ENCODE assay signal across 23 cellular contexts in genomic region chr6:29611426-29611825, GRCh38. TPM values are rescaled to one million over a fixed set of nuclear protein-coding genes. Genes with fewer than 3 reads are reported as not detected.
A peak's percentile ranks its signal among the peaks of the same experiment; 100 is the strongest.
DNase-seq lines count a peak whose midpoint lies in the region; TF ChIP-seq lines count a peak whose summit lies in the region.
"Had no signal": no experiment of that assay in that cellular context is flagged by ENCODE, and none has a peak within 500 bp of the region (broad histone marks: within the 10 kb centered on the region; RNA-seq: fewer than 3 reads in every experiment).

No MANE protein-coding gene starts in this region.

- H3K36me3 ChIP-seq in mesodermal cell (ENCODE audit: control insufficient read depth, insufficient read depth, low read length) (peaks cover 96% of the 10 kb centered on the region), neuronal stem cell (replicated peaks in 1 of 2; ENCODE audit: control insufficient read depth in 2 of 2, insufficient read depth in 2 of 2, low read length in 2 of 2) (peaks cover 50 to 97% of the 10 kb centered on the region in 2 donors), BE2C (peaks cover 6% of the 10 kb centered on the region)

- H2BK5ac ChIP-seq in neuronal stem cell (ENCODE audit: low read length) = no peak overlapping the region

- in situ Hi-C loops in G401 (cut with HindIII; ENCODE audit: low sequenced_read_pairs) = no loop called here

- H3K9me3 ChIP-seq in mesodermal cell (ENCODE audit: control insufficient read depth, low read length) (no peaks in the 10 kb centered on the region), neuronal stem cell (replicated peaks in 1 of 2; ENCODE audit: control insufficient read depth in 2 of 2, insufficient read depth in 1 of 2, low read depth in 1 of 2, low read length in 2 of 2) (no peaks in the 10 kb centered on the region), BE2C (no peaks in the 10 kb centered on the region)
- H3K9me3 ChIP-seq: A549, BLaER1, Caco-2, HAP-1 had no signal

- H3K27me3 ChIP-seq in neuronal stem cell (ENCODE audit: control insufficient read depth in 3 of 3, insufficient read depth in 3 of 3, low read depth in 1 of 3, low read length in 3 of 3) = no peaks in the 10 kb centered on the region
- H3K27me3 ChIP-seq in BE2C = no peaks in the 10 kb centered on the region
- H3K27me3 ChIP-seq: BLaER1 had no signal

- peak; percentile 13 for DNase-seq in G401 (ENCODE audit: low spot score)
- no peak for DNase-seq in endothelial cell (ENCODE audit: low spot score)
- no peak for DNase-seq in neuronal stem cell (ENCODE audit: low spot score)
- no peak for DNase-seq in stimulated activated CD4-positive, alpha-beta T cell treated with anti-CD3 and anti-CD28 coated beads, Interleukin-2, amount 100 ng/mL, for 48 hours
- no peak for DNase-seq in activated CD4-positive, alpha-beta memory T cell treated with anti-CD3 and anti-CD28 coated beads, Interleukin-2, amount 10 ng/mL, durations not matched to agents 7 days and 5 days
- no peak for DNase-seq in HPDE6-E6E7 (ENCODE audit: extremely low spot score)
- no peak for DNase-seq in BE2C
- DNase-seq: 8988T; ACHN; AML-193; Caco-2; CD4-positive, CD25-positive, alpha-beta regulatory T cell; CD8-positive, alpha-beta T cell; DMS153; DND-41; GDM1; GOT3 had no signal

- 100% methylated on average over 1 of the region's 4 CpGs; no CpG with 5 or more reads in 1 of the 2 experiments for WGBS in mesodermal cell (ENCODE audit: insufficient coverage in 2 of 2), 2 experiments
- no CpG with 5 or more reads among the region's 4 CpGs for WGBS in neuronal stem cell (ENCODE audit: extremely low coverage in 2 of 2, insufficient read length in 2 of 2, insufficient replicate concordance in 1 of 2), 2 donors

- H3K4me3 ChIP-seq in mesodermal cell (ENCODE audit: extremely low read depth, insufficient read depth, low read length, poor library complexity, severe bottlenecking) = no peak overlapping the region
- H3K4me3 ChIP-seq in neuronal stem cell (ENCODE audit: low read length in 2 of 2) = no peak overlapping the region
- no peak overlapping the region for H3K4me3 ChIP-seq in BE2C (ENCODE audit: low read depth, low read length)
- H3K4me3 ChIP-seq: A549, BLaER1, GM12878, HAP-1 had no signal

- no peak overlapping the region for H3K4me2 ChIP-seq in neuronal stem cell (ENCODE audit: insufficient read depth, low read length, poor library complexity, severe bottlenecking)
- H3K4me2 ChIP-seq: A549, BLaER1 had no signal

- peaks cover 2% of the 10 kb centered on the region for H3K27me3 Mint-ChIP-seq in endothelial cell (ENCODE audit: unreplicated experiment)
- H3K27me3 Mint-ChIP-seq in activated CD4-positive, alpha-beta memory T cell treated with anti-CD3 and anti-CD28 coated beads, Interleukin-2, amount 10 ng/mL, durations not matched to agents 7 days and 5 days = no peaks in the 10 kb centered on the region
- H3K27me3 Mint-ChIP-seq: CD4-positive, CD25-positive, alpha-beta regulatory T cell had no signal

- no peak overlapping the region for H3K23ac ChIP-seq in neuronal stem cell (ENCODE audit: low read depth, low read length, poor library complexity)

- H3K9me3 Mint-ChIP-seq in endothelial cell (ENCODE audit: unreplicated experiment) = no peaks in the 10 kb centered on the region
- H3K9me3 Mint-ChIP-seq in activated CD4-positive, alpha-beta memory T cell treated with anti-CD3 and anti-CD28 coated beads, Interleukin-2, amount 10 ng/mL, durations not matched to agents 7 days and 5 days = no peaks in the 10 kb centered on the region
- H3K9me3 Mint-ChIP-seq: CD4-positive, CD25-positive, alpha-beta regulatory T cell; CD8-positive, alpha-beta T cell had no signal

- POLR2A ChIA-PET in activated CD4-positive, alpha-beta memory T cell treated with anti-CD3 and anti-CD28 coated beads, Interleukin-2, amount 10 ng/mL, durations not matched to agents 7 days and 5 days (lab: Charles Lee) = interaction anchor here (0.6 to 1.1 kb wide), 2 partner anchors 18 to 145 kb away, joined by 3 read pairs; no protein-coding TSS in a partner anchor

- H2AK5ac ChIP-seq in neuronal stem cell (ENCODE audit: low read depth, low read length) = no peak overlapping the region

- H3K36me3 Mint-ChIP-seq in endothelial cell (ENCODE audit: low read depth, unreplicated experiment) = peaks cover 57% of the 10 kb centered on the region
- peaks cover 20% of the 10 kb centered on the region for H3K36me3 Mint-ChIP-seq in activated CD4-positive, alpha-beta memory T cell treated with anti-CD3 and anti-CD28 coated beads, Interleukin-2, amount 10 ng/mL, durations not matched to agents 7 days and 5 days (ENCODE audit: low read depth)

- no peak overlapping the region for H3K9ac ChIP-seq in neuronal stem cell (ENCODE audit: low read depth, low read length, poor library complexity)
- H3K9ac ChIP-seq: BLaER1 had no signal

- no peak overlapping the region for H4K8ac ChIP-seq in neuronal stem cell (ENCODE audit: low read depth, low read length)

- H3K27ac ChIP-seq in mesodermal cell (ENCODE audit: low read depth, low read length, severe bottlenecking) (peak overlapping the region; percentile 29), neuronal stem cell (replicated peaks; ENCODE audit: low read length) (peak overlapping the region; percentile 16)
- H3K27ac ChIP-seq: A549, BLaER1, C4-2B had no signal

- H2BK15ac ChIP-seq in neuronal stem cell (ENCODE audit: low read length) = no peak overlapping the region

- no peak overlapping the region for H4K91ac ChIP-seq in neuronal stem cell (ENCODE audit: low read depth, low read length, poor library complexity)

- H3K79me1 ChIP-seq in neuronal stem cell (ENCODE audit: low read depth, low read length) = no peaks in the 10 kb centered on the region

- peaks cover 54% of the 10 kb centered on the region for H3K4me1 Mint-ChIP-seq in endothelial cell (ENCODE audit: unreplicated experiment)
- H3K4me1 Mint-ChIP-seq in activated CD4-positive, alpha-beta memory T cell treated with anti-CD3 and anti-CD28 coated beads, Interleukin-2, amount 10 ng/mL, durations not matched to agents 7 days and 5 days = no peaks in the 10 kb centered on the region
- H3K4me1 Mint-ChIP-seq: CD4-positive, CD25-positive, alpha-beta regulatory T cell had no signal

- peak overlapping the region; percentile 64 for H3K4me3 Mint-ChIP-seq in endothelial cell (ENCODE audit: unreplicated experiment)
- H3K4me3 Mint-ChIP-seq in activated CD4-positive, alpha-beta memory T cell treated with anti-CD3 and anti-CD28 coated beads, Interleukin-2, amount 10 ng/mL, durations not matched to agents 7 days and 5 days = no peak overlapping the region
- H3K4me3 Mint-ChIP-seq: CD4-positive, CD25-positive, alpha-beta regulatory T cell; CD8-positive, alpha-beta T cell had no signal

- H3K4ac ChIP-seq in neuronal stem cell (ENCODE audit: low read length) = no peak overlapping the region

- H3K4me1 ChIP-seq in mesodermal cell (ENCODE audit: control insufficient read depth, insufficient read depth, low read length, poor library complexity, severe bottlenecking) (no peaks in the 10 kb centered on the region), neuronal stem cell (ENCODE audit: control insufficient read depth in 2 of 2, insufficient read depth in 1 of 2, low read depth in 1 of 2, low read length in 2 of 2) (peaks cover 0 to 2% of the 10 kb centered on the region in 2 donors), BE2C (no peaks in the 10 kb centered on the region; the same call in 1 of the 2 replicates)
- H3K4me1 ChIP-seq: A549, BLaER1, Caco-2, HAP-1 had no signal

- peak overlapping the region; percentile 79 for H3K27ac Mint-ChIP-seq in endothelial cell (ENCODE audit: unreplicated experiment)
- no peak overlapping the region for H3K27ac Mint-ChIP-seq in activated CD4-positive, alpha-beta memory T cell treated with anti-CD3 and anti-CD28 coated beads, Interleukin-2, amount 10 ng/mL, durations not matched to agents 7 days and 5 days

- H2AFZ ChIP-seq in neuronal stem cell (ENCODE audit: low read length) = no peak overlapping the region

- CTCF ChIA-PET in activated CD4-positive, alpha-beta memory T cell treated with anti-CD3 and anti-CD28 coated beads, Interleukin-2, amount 10 ng/mL, durations not matched to agents 7 days and 5 days (lab: Charles Lee) = interaction anchor here (0.7 to 1.7 kb wide), 2 partner anchors 39 to 570 kb away, joined by 3 to 5 read pairs; no protein-coding TSS in a partner anchor

- no peak overlapping the region for H3K18ac ChIP-seq in neuronal stem cell (ENCODE audit: low read length)

- H2BK12ac ChIP-seq in neuronal stem cell (ENCODE audit: low read length) = no peak overlapping the region

- no peak overlapping the region for H2BK120ac ChIP-seq in neuronal stem cell (ENCODE audit: low read depth, low read length)

- H3K14ac ChIP-seq in neuronal stem cell (ENCODE audit: low read length) = no peak overlapping the region

- TF ChIP-seq CTCF in endothelial cell (IDR thresholded peaks at IDR 0.05; ENCODE audit: unreplicated experiment) (no peak), BE2C (IDR thresholded peaks at IDR 0.05; ENCODE audit: low read depth, low read length) (no peak)

RNA-seq across cellular contexts. Expression of gene GABBR1, which starts 21.6 kb away (rescaled TPM):
- 2.2 and 3.6 TPM in 2 replicates for total RNA-seq in G401 (2014; rRNA removed; shearing (Covaris generic))
- total RNA-seq in endothelial cell (ENCODE audit: unreplicated experiment) = 164 TPM
- 55.8 TPM for polyA plus RNA-seq in mesodermal cell (2013, experiment 1 of 2)
- 48.3 TPM for polyA plus RNA-seq in mesodermal cell (2013, experiment 2 of 2)
- 36.7 TPM for polyA plus RNA-seq in neuronal stem cell (2013, experiment 1 of 2)
- 37.1 TPM for polyA plus RNA-seq in neuronal stem cell (2013, experiment 2 of 2)
- total RNA-seq in activated CD4-positive, alpha-beta memory T cell treated with anti-CD3 and anti-CD28 coated beads, Interleukin-2, amount 10 ng/mL, durations not matched to agents 7 days and 5 days = 10 to 100 TPM; 32.8 to 35.0 TPM
- polyA plus RNA-seq in BE2C (2012; ENCODE audit: insufficient read depth, insufficient read length, low read depth) = 13.5 TPM

RNA-seq across cellular contexts. Expression of gene OR2H2, which starts 26.5 kb away (rescaled TPM):
- not detected in 2 replicates for total RNA-seq in G401 (2014; rRNA removed; shearing (Covaris generic))
- not detected for total RNA-seq in endothelial cell (ENCODE audit: unreplicated experiment)
- polyA plus RNA-seq in mesodermal cell (2013, experiment 1 of 2) = not detected
- not detected for polyA plus RNA-seq in mesodermal cell (2013, experiment 2 of 2)
- polyA plus RNA-seq in neuronal stem cell (2013, experiment 1 of 2) = not detected
- polyA plus RNA-seq in neuronal stem cell (2013, experiment 2 of 2) = not detected
- not detected for total RNA-seq in activated CD4-positive, alpha-beta memory T cell treated with anti-CD3 and anti-CD28 coated beads, Interleukin-2, amount 10 ng/mL, durations not matched to agents 7 days and 5 days
- not detected for polyA plus RNA-seq in BE2C (2012; ENCODE audit: insufficient read depth, insufficient read length, low read depth)
- total RNA-seq: Caco-2; CD4-positive, CD25-positive, alpha-beta regulatory T cell; CD8-positive, alpha-beta T cell; GM12878 had no signal
- polyA plus RNA-seq: A549; CD4-positive, CD25-positive, alpha-beta regulatory T cell; GM12878 had no signal

RNA-seq across cellular contexts. Expression of gene MOG, which starts 45.5 kb away (rescaled TPM):
- not detected in 2 replicates for total RNA-seq in G401 (2014; rRNA removed; shearing (Covaris generic))
- total RNA-seq in endothelial cell (ENCODE audit: unreplicated experiment) = not detected
- polyA plus RNA-seq in mesodermal cell (2013, experiment 1 of 2) = not detected
- not detected for polyA plus RNA-seq in mesodermal cell (2013, experiment 2 of 2)
- polyA plus RNA-seq in neuronal stem cell (2013, experiment 1 of 2) = 0.32 TPM
- 0.10 TPM for polyA plus RNA-seq in neuronal stem cell (2013, experiment 2 of 2)
- not detected for total RNA-seq in activated CD4-positive, alpha-beta memory T cell treated with anti-CD3 and anti-CD28 coated beads, Interleukin-2, amount 10 ng/mL, durations not matched to agents 7 days and 5 days
- not detected for polyA plus RNA-seq in BE2C (2012; ENCODE audit: insufficient read depth, insufficient read length, low read depth)
- total RNA-seq: Caco-2; CD4-positive, CD25-positive, alpha-beta regulatory T cell; CD8-positive, alpha-beta T cell; GM12878 had no signal
- polyA plus RNA-seq: A549; CD4-positive, CD25-positive, alpha-beta regulatory T cell; GM12878 had no signal

RNA-seq across cellular contexts. Expression of gene UBD, which starts 51.9 kb away (rescaled TPM):
- 0.17 TPM in 1 of 2 replicates, not detected in the other for total RNA-seq in G401 (2014; rRNA removed; shearing (Covaris generic))
- not detected for total RNA-seq in endothelial cell (ENCODE audit: unreplicated experiment)
- polyA plus RNA-seq in mesodermal cell (2013, experiment 1 of 2) = 0.44 TPM
- polyA plus RNA-seq in mesodermal cell (2013, experiment 2 of 2) = not detected
- polyA plus RNA-seq in neuronal stem cell (2013, experiment 1 of 2) = 0.06 TPM
- 0.06 TPM for polyA plus RNA-seq in neuronal stem cell (2013, experiment 2 of 2)
- total RNA-seq in activated CD4-positive, alpha-beta memory T cell treated with anti-CD3 and anti-CD28 coated beads, Interleukin-2, amount 10 ng/mL, durations not matched to agents 7 days and 5 days = under 1 TPM; 0.38 to 0.40 TPM
- 0.45 TPM for polyA plus RNA-seq in BE2C (2012; ENCODE audit: insufficient read depth, insufficient read length, low read depth)
- total RNA-seq: CD4-positive, CD25-positive, alpha-beta regulatory T cell; CD8-positive, alpha-beta T cell had no signal
- polyA plus RNA-seq: CD4-positive, CD25-positive, alpha-beta regulatory T cell had no signal
